In genomic region chr6:39280247-39280731, GRCh38 we compare ENCODE assay signal across 1 cellular context.
TF ChIP-seq lines count a peak whose summit lies in the region.

No MANE protein-coding gene starts in this region.

TF ChIP-seq in GM23338, 12 proteins besides CTCF, POLR2A, EP300 and RAD21 (continued from another document):
- TF ChIP-seq POLR2AphosphoS5 (IDR thresholded peaks at IDR 0.05; ENCODE audit: low read depth) (no peak), REST (IDR thresholded peaks at IDR 0.05; ENCODE audit: unreplicated experiment) (no peak)
